In the genomic region with DNA sequence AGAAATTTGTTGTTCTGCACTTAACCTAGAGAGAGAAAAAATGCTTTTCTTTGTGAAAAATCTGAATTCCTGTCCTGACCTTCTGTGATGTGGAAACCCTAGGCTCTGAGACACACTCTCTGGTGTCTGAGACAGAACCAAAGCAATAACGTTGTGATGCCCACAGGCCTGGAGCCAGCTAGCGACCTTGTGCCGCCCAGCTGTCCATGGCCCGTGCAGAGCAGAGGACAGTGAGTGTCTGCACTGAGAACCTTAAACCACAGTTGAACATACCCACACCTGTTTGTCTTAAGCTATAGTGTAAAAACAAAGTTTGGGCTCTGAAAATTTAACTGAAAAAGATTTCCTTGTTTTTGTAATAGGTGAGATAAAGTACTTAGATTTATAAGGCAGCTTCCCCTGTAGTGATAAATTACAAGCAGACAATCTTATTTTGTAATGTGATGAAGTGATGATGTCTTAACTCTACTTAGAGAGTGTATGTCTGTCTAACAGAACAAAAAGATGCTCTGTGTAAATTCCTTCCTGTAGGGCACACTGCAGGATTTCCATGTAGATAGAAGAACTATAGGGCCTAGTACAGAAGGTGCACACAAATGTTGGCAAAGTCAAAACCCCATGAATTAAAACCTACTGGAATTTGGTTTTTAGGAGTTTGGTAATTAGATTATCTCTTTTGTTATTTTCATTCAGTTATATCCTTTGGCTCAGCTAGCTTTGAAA, we compare ENCODE assay signal across 18 cellular contexts.
DNase-seq lines count a peak whose midpoint lies in the region; ATAC-seq and TF ChIP-seq lines count a peak whose summit lies in the region.
"Had no signal": no experiment of that assay in that cellular context is flagged by ENCODE, and none has a peak within 500 bp of the region (broad histone marks: within the 10 kb centered on the region; RNA-seq: fewer than 3 reads in every experiment).

No MANE protein-coding gene starts in this region.

- no peak overlapping the region for H3K18ac ChIP-seq in IMR-90 (ENCODE audit: low read depth, low read length)

- H4K5ac ChIP-seq in IMR-90 (ENCODE audit: low read depth, low read length): no peak overlapping the region

- CTCF ChIA-PET in activated CD8-positive, alpha-beta memory T cell treated with anti-CD3 and anti-CD28 coated beads, Interleukin-2, amount 10 ng/mL, durations not matched to agents 7 days and 5 days (lab: Charles Lee): interaction anchor here (1.0 to 1.2 kb wide), 2 partner anchors 29 to 187 kb away, joined by 3 to 4 read pairs; no protein-coding TSS in a partner anchor
- CTCF ChIA-PET in IMR-90 (lab: Yijun Ruan, JAX): no interaction called here

- no peaks in the 10 kb centered on the region for H3K9me1 ChIP-seq in IMR-90 (ENCODE audit: insufficient read depth, low read length)

- POLR2A ChIA-PET in IMR-90 (lab: Charles Lee; ENCODE audit: unreplicated experiment): no interaction called here

- DNase-seq in activated CD8-positive, alpha-beta memory T cell treated with anti-CD3 and anti-CD28 coated beads, Interleukin-2, amount 10 ng/mL, durations not matched to agents 7 days and 5 days: no peak
- DNase-seq in activated CD8-positive, alpha-beta memory T cell treated with anti-CD3 and anti-CD28 coated beads, Interleukin-2, amount 50 U/mL, for 4 hours: no peak
- DNase-seq in IMR-90: no peak
- no peak for DNase-seq in central memory CD8-positive, alpha-beta T cell (ENCODE audit: low spot score in 2 of 2)
- no peak for DNase-seq in natural killer cell
- no peak for DNase-seq in NCI-H446 treated with DMSO at 0.1 percent for 48 hours (lab: John Stamatoyannopoulos, UW)
- DNase-seq: dermis blood vessel endothelial cell, DMS153, gastrocnemius medialis, GF-D8, kidney, NCI-H1105 treated with DMSO at 0.1 percent for 48 hours, NCI-H2081 treated with DMSO at 0.1 percent for 48 hours, NCI-H510A had no signal

- no peak overlapping the region for H3K4me2 ChIP-seq in IMR-90 (ENCODE audit: low read depth, low read length)
- H3K4me2 ChIP-seq: GM23338 had no signal

- no peak overlapping the region for H3K4ac ChIP-seq in IMR-90 (ENCODE audit: low read depth, low read length)

- H2BK120ac ChIP-seq in IMR-90 (ENCODE audit: low read depth, low read length): no peak overlapping the region

- H3K27ac ChIP-seq in IMR-90 (ENCODE audit: insufficient read depth, low read length): no peak overlapping the region
- H3K27ac ChIP-seq: C4-2B had no signal

- intact Hi-C loops in IMR-90 (cut with micrococcal nuclease) (no loop called here), natural killer cell (cut with micrococcal nuclease) (no loop called here)

- no peaks in the 10 kb centered on the region for H3K27me3 Mint-ChIP-seq in activated CD8-positive, alpha-beta memory T cell treated with anti-CD3 and anti-CD28 coated beads, Interleukin-2, amount 10 ng/mL, durations not matched to agents 7 days and 5 days
- H3K27me3 Mint-ChIP-seq in central memory CD8-positive, alpha-beta T cell: no peaks in the 10 kb centered on the region
- no peaks in the 10 kb centered on the region for H3K27me3 Mint-ChIP-seq in natural killer cell (ENCODE audit: low read depth in 2 of 2)
- H3K27me3 Mint-ChIP-seq in activated T-helper 17 cell treated with anti-CD3 and anti-CD28 coated beads, Interleukin-2, amount 50 U/mL, for 72 hours: no peaks in the 10 kb centered on the region

- H2BK20ac ChIP-seq in IMR-90 (ENCODE audit: low read depth, low read length): no peak overlapping the region

- no peak overlapping the region for H2AFZ ChIP-seq in IMR-90 (replicated peaks; ENCODE audit: low read length, poor library complexity)
- H2AFZ ChIP-seq: GM23338 had no signal

- in situ Hi-C loops in IMR-90 (cut with MboI; ENCODE audit: low sequenced_read_pairs): no loop called here

- H3K27ac Mint-ChIP-seq in activated CD8-positive, alpha-beta memory T cell treated with anti-CD3 and anti-CD28 coated beads, Interleukin-2, amount 10 ng/mL, durations not matched to agents 7 days and 5 days: peak overlapping the region; percentile 98
- peak overlapping the region; percentile 78 for H3K27ac Mint-ChIP-seq in central memory CD8-positive, alpha-beta T cell (ENCODE audit: low read depth)
- H3K27ac Mint-ChIP-seq in natural killer cell: peak overlapping the region; percentile 97 to 98
- no peak overlapping the region for H3K27ac Mint-ChIP-seq in activated T-helper 17 cell treated with anti-CD3 and anti-CD28 coated beads, Interleukin-2, amount 50 U/mL, for 72 hours
- H3K27ac Mint-ChIP-seq: GM23338 had no signal

- H2BK15ac ChIP-seq in IMR-90 (ENCODE audit: low read depth, low read length): no peak overlapping the region

- no peak overlapping the region for H3K4me3 ChIP-seq in IMR-90 (ENCODE audit: insufficient read depth, low read depth, low read length)
- H3K4me3 ChIP-seq: gastrocnemius medialis, GM23338 had no signal

- H3K4me1 ChIP-seq in IMR-90 (ENCODE audit: control insufficient read depth, insufficient read depth, low read length): peaks cover 2% of the 10 kb centered on the region
- H3K4me1 ChIP-seq: gastrocnemius medialis had no signal

- H3K14ac ChIP-seq in IMR-90 (replicated peaks; ENCODE audit: low read depth, low read length): no peak overlapping the region

- no peak for TF ChIP-seq RAD21 in IMR-90 (IDR thresholded peaks at IDR 0.05; ENCODE audit: low read length)

- H3K27me3 ChIP-seq in IMR-90 (ENCODE audit: control insufficient read depth, insufficient read depth, low read length): no peaks in the 10 kb centered on the region
- H3K27me3 ChIP-seq: gastrocnemius medialis had no signal

- H4K20me1 ChIP-seq in IMR-90 (ENCODE audit: insufficient read depth, low read length): no peaks in the 10 kb centered on the region

- BruUV-seq in IMR-90 (replicated peaks; lab: Mats Ljungman, UMichigan): TSS peak; percentile 40

- H3K36me3 ChIP-seq in IMR-90 (ENCODE audit: control insufficient read depth, insufficient read depth, low read length): peaks cover 30% of the 10 kb centered on the region

- TF ChIP-seq POLR2A in IMR-90 (IDR thresholded peaks at IDR 0.05; ENCODE audit: low read depth, low read length): no peak

- dilution Hi-C loops in IMR-90 (cut with HindIII; ENCODE audit: low sequenced_read_pairs, unreplicated experiment): no loop called here

- no peak overlapping the region for H4K8ac ChIP-seq in IMR-90 (ENCODE audit: low read depth in 2 of 2, low read length in 2 of 2)

- H3K9me3 Mint-ChIP-seq in activated CD8-positive, alpha-beta memory T cell treated with anti-CD3 and anti-CD28 coated beads, Interleukin-2, amount 10 ng/mL, durations not matched to agents 7 days and 5 days (ENCODE audit: low read depth): peaks cover 20% of the 10 kb centered on the region
- H3K9me3 Mint-ChIP-seq in central memory CD8-positive, alpha-beta T cell: peaks cover 11% of the 10 kb centered on the region
- H3K9me3 Mint-ChIP-seq in natural killer cell: peaks cover 7 to 13% of the 10 kb centered on the region in 2 donors
- H3K9me3 Mint-ChIP-seq in activated T-helper 17 cell treated with anti-CD3 and anti-CD28 coated beads, Interleukin-2, amount 50 U/mL, for 72 hours: peaks cover 17% of the 10 kb centered on the region
- H3K9me3 Mint-ChIP-seq: GM23338 had no signal

- H3K79me1 ChIP-seq in IMR-90 (ENCODE audit: low read depth in 1 of 2, low read length in 2 of 2): peaks cover 10 to 37% of the 10 kb centered on the region in 2 experiments

- H2AK5ac ChIP-seq in IMR-90 (ENCODE audit: low read depth, low read length): no peak overlapping the region

- WGBS in IMR-90 (ENCODE audit: extremely low coverage in 2 of 2, insufficient read length in 1 of 2), 2 experiments: no CpG with 5 or more reads among the region's 4 CpGs

- H2AK9ac ChIP-seq in IMR-90 (replicated peaks; ENCODE audit: low read depth, low read length, poor library complexity): no peak overlapping the region

- H3K4me1 Mint-ChIP-seq in activated CD8-positive, alpha-beta memory T cell treated with anti-CD3 and anti-CD28 coated beads, Interleukin-2, amount 10 ng/mL, durations not matched to agents 7 days and 5 days: peaks cover 50% of the 10 kb centered on the region
- H3K4me1 Mint-ChIP-seq in central memory CD8-positive, alpha-beta T cell: peaks cover 53% of the 10 kb centered on the region
- H3K4me1 Mint-ChIP-seq in natural killer cell: peaks cover 82 to 88% of the 10 kb centered on the region in 2 donors
- H3K4me1 Mint-ChIP-seq in activated T-helper 17 cell treated with anti-CD3 and anti-CD28 coated beads, Interleukin-2, amount 50 U/mL, for 72 hours: peaks cover 26% of the 10 kb centered on the region

- no peak overlapping the region for H3K23ac ChIP-seq in IMR-90 (ENCODE audit: low read depth, low read length)

- 0 out of 2 replicates have a peak, but pooled peaks have one; percentile 17 for TF ChIP-seq CTCF in IMR-90 (conservative IDR thresholded peaks at IDR 0.05; ENCODE audit: low read depth, low read length)
- no peak for TF ChIP-seq CTCF in natural killer cell (IDR thresholded peaks at IDR 0.05)

- H4K91ac ChIP-seq in IMR-90 (ENCODE audit: insufficient read depth, low read depth, low read length): no peak overlapping the region

- no peak overlapping the region for H3K9ac ChIP-seq in IMR-90 (ENCODE audit: low read depth, low read length)

- peaks cover 90% of the 10 kb centered on the region for H3K36me3 Mint-ChIP-seq in activated CD8-positive, alpha-beta memory T cell treated with anti-CD3 and anti-CD28 coated beads, Interleukin-2, amount 10 ng/mL, durations not matched to agents 7 days and 5 days
- peaks cover 55% of the 10 kb centered on the region for H3K36me3 Mint-ChIP-seq in central memory CD8-positive, alpha-beta T cell (ENCODE audit: insufficient read depth)
- H3K36me3 Mint-ChIP-seq in natural killer cell: peaks cover 42% of the 10 kb centered on the region
- peaks cover 88% of the 10 kb centered on the region for H3K36me3 Mint-ChIP-seq in activated T-helper 17 cell treated with anti-CD3 and anti-CD28 coated beads, Interleukin-2, amount 50 U/mL, for 72 hours (ENCODE audit: low read depth)

- H3K9me3 ChIP-seq in IMR-90 (ENCODE audit: control insufficient read depth, insufficient read depth, low read length): peaks cover 8% of the 10 kb centered on the region
- H3K9me3 ChIP-seq: gastrocnemius medialis had no signal

- no peak overlapping the region for H3K4me3 Mint-ChIP-seq in activated CD8-positive, alpha-beta memory T cell treated with anti-CD3 and anti-CD28 coated beads, Interleukin-2, amount 10 ng/mL, durations not matched to agents 7 days and 5 days
- peak overlapping the region; percentile 7 for H3K4me3 Mint-ChIP-seq in central memory CD8-positive, alpha-beta T cell
- H3K4me3 Mint-ChIP-seq in natural killer cell: peak overlapping the region; percentile 66
- H3K4me3 Mint-ChIP-seq in activated T-helper 17 cell treated with anti-CD3 and anti-CD28 coated beads, Interleukin-2, amount 50 U/mL, for 72 hours: no peak overlapping the region
- H3K4me3 Mint-ChIP-seq: GM23338 had no signal

- ATAC-seq in activated CD8-positive, alpha-beta memory T cell treated with anti-CD3 and anti-CD28 coated beads, Interleukin-2, amount 10 ng/mL, durations not matched to agents 7 days and 5 days: no peak
- ATAC-seq in IMR-90 (ENCODE audit: low read depth): no peak
- no peak for ATAC-seq in central memory CD8-positive, alpha-beta T cell (replicated peaks; ENCODE audit: extremely low read depth, poor library complexity, severe bottlenecking)
- no peak for ATAC-seq in natural killer cell
- no peak for ATAC-seq in activated T-helper 17 cell treated with anti-CD3 and anti-CD28 coated beads, Interleukin-2, amount 50 U/mL, for 72 hours (replicated peaks)
- ATAC-seq in HG02884 (IDR thresholded peaks at IDR 0.05; ENCODE audit: unreplicated experiment): no peak
- ATAC-seq: GM23338 had no signal

- no peak overlapping the region for H2BK5ac ChIP-seq in IMR-90 (ENCODE audit: low read depth, low read length, poor library complexity, severe bottlenecking)

- no peak overlapping the region for H3K56ac ChIP-seq in IMR-90 (ENCODE audit: extremely low read depth, insufficient read depth, low read length)

Comparison
In these comparisons a context has a peak if more than half of its experiments do, and no peak if none do; other contexts are left out.
1. H3K4me3 Mint-ChIP-seq: peak in central memory CD8-positive, alpha-beta T cell (single experiment) and natural killer cell (single experiment); none in activated CD8-positive, alpha-beta memory T cell treated with anti-CD3 and anti-CD28 coated beads, Interleukin-2, amount 10 ng/mL, durations not matched to agents 7 days and 5 days (single experiment) and activated T-helper 17 cell treated with anti-CD3 and anti-CD28 coated beads, Interleukin-2, amount 50 U/mL, for 72 hours (single experiment).